23 cellular contexts compared by ENCODE assay signal in genomic region chr22:45677060-45677459, GRCh38. TPM values are rescaled to one million over a fixed set of nuclear protein-coding genes. Genes with fewer than 3 reads are reported as not detected.
DNase-seq lines count a peak whose midpoint lies in the region; ATAC-seq and TF ChIP-seq lines count a peak whose summit lies in the region.
"Had no signal": no experiment of that assay in that cellular context is flagged by ENCODE, and none has a peak within 500 bp of the region (broad histone marks: within the 10 kb centered on the region; RNA-seq: fewer than 3 reads in every experiment).

No MANE protein-coding gene starts in this region.

- no peak for DNase-seq in activated T-cell treated with anti-CD3 and anti-CD28 coated beads, Interleukin-2, amount 50 U/mL, for 72 hours
- no peak for DNase-seq in activated T-cell treated with anti-CD3 and anti-CD28 coated beads, Interleukin-2, amount 50 U/mL, for 24 hours
- no peak for DNase-seq in PC-9
- DNase-seq in amniotic epithelial cell (ENCODE audit: low read depth): peak; percentile 28
- no peak for DNase-seq in esophagus muscularis mucosa (ENCODE audit: extremely low spot score)
- DNase-seq in mesendoderm: no peak
- DNase-seq in GM13977 (ENCODE audit: low spot score): no peak
- DNase-seq: BE2C, DMS53, EL, GF-D8, H7, Karpas-422, MG63, NCI-H1092, NCI-H1436 treated with DMSO at 0.1 percent for 48 hours, NCI-H1930, NCI-H2227 treated with DMSO at 0.1 percent for 48 hours, NCI-H510A treated with DMSO at 0.1 percent for 48 hours, NCI-H748 treated with DMSO at 0.1 percent for 48 hours, Peyer's patch, SJCRH30 had no signal

- CTCF ChIA-PET in PC-9 (lab: Charles Lee): no interaction called here

- H4K5ac ChIP-seq in mesendoderm (ENCODE audit: low read length): no peak overlapping the region

- POLR2A ChIA-PET in PC-9 (lab: Charles Lee; ENCODE audit: unreplicated experiment): interaction anchor here (0.6 to 0.7 kb wide), 4 partner anchors 8 to 670 kb away, joined by 3 to 19 read pairs (median 6); no protein-coding TSS in a partner anchor

- H3K36me3 ChIP-seq in PC-9 (ENCODE audit: low read depth) (peaks cover 33% of the 10 kb centered on the region), esophagus muscularis mucosa (no peaks in the 10 kb centered on the region), mesendoderm (ENCODE audit: control insufficient read depth, insufficient read depth, low read length) (no peaks in the 10 kb centered on the region)
- H3K36me3 ChIP-seq: Peyer's patch had no signal

- H3K79me2 ChIP-seq in PC-9 (ENCODE audit: low read depth): peaks cover 100% of the 10 kb centered on the region
- H3K79me2 ChIP-seq in mesendoderm (ENCODE audit: control insufficient read depth, insufficient read depth, low read length): peaks cover 77% of the 10 kb centered on the region

- no peak overlapping the region for H3K9ac ChIP-seq in mesendoderm (ENCODE audit: low read length)

- H3K27ac ChIP-seq in PC-9 (peak overlapping the region; percentile 23; the same call in 1 of the 2 replicates), esophagus muscularis mucosa (replicated peaks in 1 of 4) (no peak overlapping the region), mesendoderm (ENCODE audit: low read depth, low read length) (no peak overlapping the region)
- H3K27ac ChIP-seq: Peyer's patch, SJCRH30 had no signal

- no peak for TF ChIP-seq CTCF in PC-9 (conservative IDR thresholded peaks at IDR 0.05)
- TF ChIP-seq CTCF in esophagus muscularis mucosa (IDR thresholded peaks at IDR 0.05): no peak
- TF ChIP-seq CTCF in GM13977 (IDR thresholded peaks at IDR 0.05; ENCODE audit: extremely low read depth, insufficient read depth, missing control alignments): no peak

- no peak overlapping the region for H2AFZ ChIP-seq in PC-9

- H2AK5ac ChIP-seq in mesendoderm (ENCODE audit: low read length): no peak overlapping the region

- 87% methylated on average over 1 of the region's 1 CpG for WGBS in esophagus muscularis mucosa
- no CpG with 5 or more reads among the region's 1 CpG for WGBS in mesendoderm (ENCODE audit: extremely low coverage, insufficient coverage, low lambda C conversion rate)

- H2BK120ac ChIP-seq in mesendoderm (ENCODE audit: low read depth, low read length): no peak overlapping the region

- peak overlapping the region; percentile 20 for H3K4me2 ChIP-seq in PC-9
- no peak overlapping the region for H3K4me2 ChIP-seq in mesendoderm (ENCODE audit: low read length)

- no peak overlapping the region for H3K4me3 ChIP-seq in PC-9
- H3K4me3 ChIP-seq in esophagus muscularis mucosa: no peak overlapping the region
- no peak overlapping the region for H3K4me3 ChIP-seq in mesendoderm (ENCODE audit: low read length)
- H3K4me3 ChIP-seq: MG63, Peyer's patch, SJCRH30 had no signal

- H3K4me3 Mint-ChIP-seq in activated T-cell treated with anti-CD3 and anti-CD28 coated beads, Interleukin-2, amount 50 U/mL, for 72 hours: peak overlapping the region in 1 of 2 donors; percentile 24
- no peak overlapping the region for H3K4me3 Mint-ChIP-seq in activated T-cell treated with anti-CD3 and anti-CD28 coated beads, Interleukin-2, amount 50 U/mL, for 24 hours
- no peak overlapping the region for H3K4me3 Mint-ChIP-seq in stimulated activated memory B cell treated with anti-CD40 and anti-IgM and Interleukin-4, amounts not matched to agents 10 μg/mL and 1 μg/mL and 100 μg/mL, for 72 hours

- H3K4me1 Mint-ChIP-seq in activated T-cell treated with anti-CD3 and anti-CD28 coated beads, Interleukin-2, amount 50 U/mL, for 72 hours (ENCODE audit: low read depth): peaks cover 55% of the 10 kb centered on the region
- peaks cover 59% of the 10 kb centered on the region for H3K4me1 Mint-ChIP-seq in activated T-cell treated with anti-CD3 and anti-CD28 coated beads, Interleukin-2, amount 50 U/mL, for 24 hours (ENCODE audit: low read depth)
- peaks cover 48% of the 10 kb centered on the region for H3K4me1 Mint-ChIP-seq in stimulated activated memory B cell treated with anti-CD40 and anti-IgM and Interleukin-4, amounts not matched to agents 10 μg/mL and 1 μg/mL and 100 μg/mL, for 72 hours

- no peaks in the 10 kb centered on the region for H3K27me3 Mint-ChIP-seq in activated T-cell treated with anti-CD3 and anti-CD28 coated beads, Interleukin-2, amount 50 U/mL, for 72 hours (ENCODE audit: low read depth)
- H3K27me3 Mint-ChIP-seq in activated T-cell treated with anti-CD3 and anti-CD28 coated beads, Interleukin-2, amount 50 U/mL, for 24 hours: no peaks in the 10 kb centered on the region
- H3K27me3 Mint-ChIP-seq in stimulated activated memory B cell treated with anti-CD40 and anti-IgM and Interleukin-4, amounts not matched to agents 10 μg/mL and 1 μg/mL and 100 μg/mL, for 72 hours: no peaks in the 10 kb centered on the region

- no peak overlapping the region for H4K8ac ChIP-seq in mesendoderm (ENCODE audit: low read depth, low read length)

- H3K23ac ChIP-seq in mesendoderm (ENCODE audit: low read length): no peak overlapping the region

- no peak overlapping the region for H2BK15ac ChIP-seq in mesendoderm (replicated peaks; ENCODE audit: low read depth)

- no peaks in the 10 kb centered on the region for H4K20me1 ChIP-seq in PC-9 (ENCODE audit: insufficient read depth)

- H3K27ac Mint-ChIP-seq in activated T-cell treated with anti-CD3 and anti-CD28 coated beads, Interleukin-2, amount 50 U/mL, for 72 hours: no peak overlapping the region
- H3K27ac Mint-ChIP-seq in activated T-cell treated with anti-CD3 and anti-CD28 coated beads, Interleukin-2, amount 50 U/mL, for 24 hours: no peak overlapping the region
- peak overlapping the region; percentile 4 for H3K27ac Mint-ChIP-seq in stimulated activated memory B cell treated with anti-CD40 and anti-IgM and Interleukin-4, amounts not matched to agents 10 μg/mL and 1 μg/mL and 100 μg/mL, for 72 hours

- peak; percentile 41 to 45 for ATAC-seq in activated T-cell treated with anti-CD3 and anti-CD28 coated beads, Interleukin-2, amount 50 U/mL, for 72 hours (replicated peaks in 1 of 2)
- no peak for ATAC-seq in stimulated activated memory B cell treated with anti-CD40 and anti-IgM and Interleukin-4, amounts not matched to agents 10 μg/mL and 1 μg/mL and 100 μg/mL, for 72 hours

- H3K9me2 ChIP-seq in PC-9 (ENCODE audit: insufficient read depth): no peaks in the 10 kb centered on the region

- peaks cover 34% of the 10 kb centered on the region for H3K79me1 ChIP-seq in mesendoderm (ENCODE audit: low read length)

- no peaks in the 10 kb centered on the region for H3K9me3 ChIP-seq in PC-9 (ENCODE audit: insufficient read depth, low read depth)
- no peaks in the 10 kb centered on the region for H3K9me3 ChIP-seq in esophagus muscularis mucosa
- H3K9me3 ChIP-seq: BE2C, MG63, Peyer's patch, SJCRH30 had no signal

- no peak for TF ChIP-seq POLR2A in esophagus muscularis mucosa (IDR thresholded peaks at IDR 0.05; ENCODE audit: low read depth)

- H3K36me3 Mint-ChIP-seq in activated T-cell treated with anti-CD3 and anti-CD28 coated beads, Interleukin-2, amount 50 U/mL, for 72 hours (ENCODE audit: insufficient read depth in 2 of 2): peaks cover 0 to 9% of the 10 kb centered on the region in 2 donors
- H3K36me3 Mint-ChIP-seq in activated T-cell treated with anti-CD3 and anti-CD28 coated beads, Interleukin-2, amount 50 U/mL, for 24 hours (ENCODE audit: low read depth): peaks cover 56% of the 10 kb centered on the region
- peaks cover 21% of the 10 kb centered on the region for H3K36me3 Mint-ChIP-seq in stimulated activated memory B cell treated with anti-CD40 and anti-IgM and Interleukin-4, amounts not matched to agents 10 μg/mL and 1 μg/mL and 100 μg/mL, for 72 hours

- no TSS peak for BruUV-seq in PC-9 (replicated peaks; lab: Mats Ljungman, UMichigan)

- no peak overlapping the region for H2BK5ac ChIP-seq in mesendoderm (ENCODE audit: low read length)

- in situ Hi-C loops in GM13977 (cut with MboI; ENCODE audit: low pct_unique_long_range_greater_than_20kb, low sequenced_read_pairs, unreplicated experiment): no loop called here

- H3K9me3 Mint-ChIP-seq in activated T-cell treated with anti-CD3 and anti-CD28 coated beads, Interleukin-2, amount 50 U/mL, for 72 hours: no peaks in the 10 kb centered on the region
- H3K9me3 Mint-ChIP-seq in activated T-cell treated with anti-CD3 and anti-CD28 coated beads, Interleukin-2, amount 50 U/mL, for 24 hours: no peaks in the 10 kb centered on the region
- H3K9me3 Mint-ChIP-seq in stimulated activated memory B cell treated with anti-CD40 and anti-IgM and Interleukin-4, amounts not matched to agents 10 μg/mL and 1 μg/mL and 100 μg/mL, for 72 hours: no peaks in the 10 kb centered on the region

- no peak overlapping the region for H3K18ac ChIP-seq in mesendoderm (ENCODE audit: low read length)

- H3K4me1 ChIP-seq in PC-9 (replicated peaks; ENCODE audit: insufficient read depth) (peaks cover 92% of the 10 kb centered on the region), esophagus muscularis mucosa (peaks cover 18 to 80% (median 77%) of the 10 kb centered on the region in 4 donors), mesendoderm (ENCODE audit: control insufficient read depth, low read depth, low read length) (peaks cover 12% of the 10 kb centered on the region)
- H3K4me1 ChIP-seq: SJCRH30 had no signal

- intact Hi-C loops in PC-9 (cut with micrococcal nuclease; ENCODE audit: unreplicated experiment) (no loop called here), esophagus muscularis mucosa (cut with DNase I) (no loop called here)

- no peak overlapping the region for H3K4ac ChIP-seq in mesendoderm (ENCODE audit: low read depth, low read length)

- H3F3A ChIP-seq in PC-9 (ENCODE audit: insufficient read depth, low read depth): peaks cover 51% of the 10 kb centered on the region

- no peak for TF ChIP-seq EP300 in esophagus muscularis mucosa (IDR thresholded peaks at IDR 0.05)

- H3K27me3 ChIP-seq in PC-9 (ENCODE audit: insufficient read depth, low read depth): no peaks in the 10 kb centered on the region
- no peaks in the 10 kb centered on the region for H3K27me3 ChIP-seq in esophagus muscularis mucosa
- H3K27me3 ChIP-seq in mesendoderm (ENCODE audit: insufficient read depth, low read length, poor library complexity): no peaks in the 10 kb centered on the region
- H3K27me3 ChIP-seq: BE2C, MG63, Peyer's patch, SJCRH30 had no signal

- H3K56ac ChIP-seq in mesendoderm (ENCODE audit: low read length): no peak overlapping the region

RNA-seq across cellular contexts. Expression of gene ATXN10, which starts 5.4 kb away (rescaled TPM):
- 10 to 100 TPM; 88.7 to 93.9 TPM for total RNA-seq in activated T-cell treated with anti-CD3 and anti-CD28 coated beads, Interleukin-2, amount 50 U/mL, for 72 hours
- 275 and 303 TPM in 2 replicates for total RNA-seq in PC-9 (2021)
- 100 to 1,000 TPM in 2 of 4 donors, 10 to 100 TPM in 2; 67.5 to 126 (median 91.2) TPM for total RNA-seq in esophagus muscularis mucosa
- polyA plus RNA-seq in mesendoderm (2013, experiment 1 of 2): 81.8 TPM
- polyA plus RNA-seq in mesendoderm (2013, experiment 2 of 2): 81.9 TPM
